Comparison of ENCODE assay signal across 8 cellular contexts in the genomic region with DNA sequence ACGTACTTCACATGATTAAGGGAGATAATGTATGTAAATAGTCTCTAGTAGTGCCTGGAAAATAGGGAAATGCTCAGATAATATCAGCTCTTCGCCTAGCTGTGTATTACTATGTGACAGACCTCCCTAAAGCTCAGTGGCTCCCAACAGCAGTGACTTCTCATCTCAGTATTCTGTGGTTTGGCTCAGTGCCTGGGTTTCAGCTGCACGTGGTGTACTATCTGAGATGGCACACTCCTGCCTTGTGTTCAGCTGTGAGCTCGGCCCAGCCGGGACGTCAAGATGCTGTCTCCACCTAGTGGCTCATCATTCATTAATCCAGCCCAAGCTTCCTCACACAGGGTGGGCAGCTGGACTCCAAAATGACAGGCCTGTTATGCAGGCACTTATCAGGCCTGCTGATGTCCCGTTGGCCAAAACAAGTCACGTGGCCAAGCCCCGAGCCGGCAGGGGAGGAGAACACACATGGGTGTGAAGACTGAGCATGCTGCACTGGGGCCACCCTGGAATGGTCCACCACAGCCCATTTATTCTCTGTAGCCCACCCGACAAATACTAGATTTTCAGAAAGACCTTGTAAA. TPM values are rescaled to one million over a fixed set of nuclear protein-coding genes. Genes with fewer than 3 reads are reported as not detected.
A peak's percentile ranks its signal among the peaks of the same experiment; 100 is the strongest.
DNase-seq lines count a peak whose midpoint lies in the region; ATAC-seq and TF ChIP-seq lines count a peak whose summit lies in the region.

No MANE protein-coding gene starts in this region.

- H3K9me3 Mint-ChIP-seq in activated CD4-positive, alpha-beta memory T cell treated with anti-CD3 and anti-CD28 coated beads for 36 hours: no peaks in the 10 kb centered on the region

- no peaks in the 10 kb centered on the region for H3K9me3 ChIP-seq in mesenchymal stem cell (ENCODE audit: control insufficient read depth, low read length)

- H3K18ac ChIP-seq in mesenchymal stem cell (ENCODE audit: low read depth in 1 of 2, low read length in 2 of 2): no peak overlapping the region

- H2BK5ac ChIP-seq in mesenchymal stem cell (ENCODE audit: low read depth, low read length, poor library complexity, severe bottlenecking): no peak overlapping the region

- H3K27me3 ChIP-seq in dorsolateral prefrontal cortex: no peaks in the 10 kb centered on the region
- no peaks in the 10 kb centered on the region for H3K27me3 ChIP-seq in mesenchymal stem cell (ENCODE audit: control insufficient read depth in 1 of 2, insufficient read depth in 1 of 2, low read length in 2 of 2)

- POLR2A ChIA-PET in activated CD4-positive, alpha-beta memory T cell treated with anti-CD3 and anti-CD28 coated beads for 36 hours (lab: Charles Lee): interaction anchor here (0.9 to 1.6 kb wide), 5 partner anchors 9 to 141 kb away, joined by 4 to 14 read pairs (median 5); partner anchors contain the start of gene CTPS1

- H2AK5ac ChIP-seq in mesenchymal stem cell (ENCODE audit: low read length, severe bottlenecking): no peak overlapping the region

- H4K91ac ChIP-seq in mesenchymal stem cell (ENCODE audit: low read length): no peak overlapping the region

- H3K9ac ChIP-seq in mesenchymal stem cell (ENCODE audit: low read length): peak overlapping the region; percentile 58

- no peak overlapping the region for H3K4me3 Mint-ChIP-seq in activated CD4-positive, alpha-beta memory T cell treated with anti-CD3 and anti-CD28 coated beads for 36 hours

- no peak overlapping the region for H3K23ac ChIP-seq in mesenchymal stem cell (ENCODE audit: low read length in 2 of 2)

- no peak overlapping the region for H3K4ac ChIP-seq in mesenchymal stem cell (ENCODE audit: low read depth in 1 of 2, low read length in 2 of 2)

- no peak overlapping the region for H2BK15ac ChIP-seq in mesenchymal stem cell (ENCODE audit: low read depth, poor library complexity, severe bottlenecking)

- no peak overlapping the region for H2AFZ ChIP-seq in mesenchymal stem cell (ENCODE audit: low read depth, low read length)

- peaks cover 39 to 87% of the 10 kb centered on the region in 2 experiments for H3K36me3 ChIP-seq in mesenchymal stem cell (ENCODE audit: control insufficient read depth in 1 of 2, insufficient read depth in 2 of 2, low read depth in 1 of 2, low read length in 2 of 2)

- H4K8ac ChIP-seq in mesenchymal stem cell (ENCODE audit: low read length): no peak overlapping the region

- no peak overlapping the region for H3K27ac Mint-ChIP-seq in activated CD4-positive, alpha-beta memory T cell treated with anti-CD3 and anti-CD28 coated beads for 36 hours

- WGBS in mesenchymal stem cell: 22% methylated on average over 9 of the region's 11 CpGs

- peaks cover 19% of the 10 kb centered on the region for H3K4me1 ChIP-seq in mesenchymal stem cell (ENCODE audit: control insufficient read depth, insufficient read depth, low read depth, low read length)

- H3K14ac ChIP-seq in mesenchymal stem cell (ENCODE audit: low read length in 2 of 2): no peak overlapping the region

- peak; percentile 98 for ATAC-seq in GM18909 (IDR thresholded peaks at IDR 0.05; ENCODE audit: poor library complexity, unreplicated experiment)
- ATAC-seq in HG03139 (IDR thresholded peaks at IDR 0.05; ENCODE audit: unreplicated experiment): peak; percentile 98

- no peak overlapping the region for H3K4me2 ChIP-seq in mesenchymal stem cell (ENCODE audit: low read length, poor library complexity, severe bottlenecking)

- peak; percentile 46 to 83 (median 70) for TF ChIP-seq CTCF in dorsolateral prefrontal cortex (IDR thresholded peaks at IDR 0.05 in 54 of 56, conservative IDR thresholded peaks at IDR 0.05 in 2 of 56; ENCODE audit: low read depth in 1 of 56, partially characterized antibody in 56 of 56)

- peaks cover 24% of the 10 kb centered on the region for H3K4me1 Mint-ChIP-seq in activated CD4-positive, alpha-beta memory T cell treated with anti-CD3 and anti-CD28 coated beads for 36 hours (ENCODE audit: low read depth)

- H2BK12ac ChIP-seq in mesenchymal stem cell (ENCODE audit: low read length in 2 of 2): no peak overlapping the region

- peaks cover 73% of the 10 kb centered on the region for H3K36me3 Mint-ChIP-seq in activated CD4-positive, alpha-beta memory T cell treated with anti-CD3 and anti-CD28 coated beads for 36 hours

- CTCF ChIA-PET in activated CD4-positive, alpha-beta memory T cell treated with anti-CD3 and anti-CD28 coated beads for 36 hours (lab: Charles Lee): interaction anchor here (0.5 to 2.1 kb wide), 9 partner anchors 9 to 281 kb away, joined by 3 to 25 read pairs (median 5); partner anchors contain the start of genes CITED4 and CTPS1

- peak; percentile 96 for DNase-seq in AG20443 (ENCODE audit: low spot score)
- peak; percentile 95 for DNase-seq in NCI-H526 (lab: John Stamatoyannopoulos, UW)
- DNase-seq in activated CD4-positive, alpha-beta memory T cell treated with anti-CD3 and anti-CD28 coated beads for 36 hours: peak; percentile 94
- peak; percentile 83 to 99 (median 94) for DNase-seq in dorsolateral prefrontal cortex
- peak; percentile 99 for DNase-seq in mesenchymal stem cell
- peak; percentile 75 for DNase-seq in stimulated activated CD8-positive, alpha-beta memory T cell treated with anti-CD3 and anti-CD28 coated beads, Interleukin-4, amount 100 ng/mL, for 24 hours (ENCODE audit: low read depth)

- intact Hi-C loops in activated CD4-positive, alpha-beta memory T cell treated with anti-CD3 and anti-CD28 coated beads for 36 hours (cut with micrococcal nuclease): loop anchor here (1.0 to 5.0 kb wide), 3 partner anchors 19 to 239 kb away; partner anchors contain the start of gene SCMH1
- intact Hi-C loops in dorsolateral prefrontal cortex (cut with DNase I): loop anchor here in 1 of 2 donors (1.0 to 5.0 kb wide), 2 partner anchors 24 to 156 kb away; partner anchors contain the start of gene CTPS1

- peak overlapping the region in 3 of 59 donors; percentile 15 to 26 (median 25) for H3K4me3 ChIP-seq in dorsolateral prefrontal cortex
- no peak overlapping the region for H3K4me3 ChIP-seq in mesenchymal stem cell (ENCODE audit: insufficient read depth in 1 of 2, low read depth in 1 of 2, low read length in 2 of 2)

- no peak overlapping the region for H2BK120ac ChIP-seq in mesenchymal stem cell (ENCODE audit: low read depth, low read length)

- peak overlapping the region in 58 of 59 donors; percentile 11 to 88 (median 72) for H3K27ac ChIP-seq in dorsolateral prefrontal cortex
- peak overlapping the region; percentile 67 for H3K27ac ChIP-seq in mesenchymal stem cell (ENCODE audit: low read length, poor library complexity, severe bottlenecking)

- H3K79me1 ChIP-seq in mesenchymal stem cell (replicated peaks; ENCODE audit: low read length, poor library complexity, severe bottlenecking): peaks cover 19% of the 10 kb centered on the region

- no peaks in the 10 kb centered on the region for H3K27me3 Mint-ChIP-seq in activated CD4-positive, alpha-beta memory T cell treated with anti-CD3 and anti-CD28 coated beads for 36 hours

RNA-seq across cellular contexts. Expression of gene SLFNL1, which starts 17.8 kb away (rescaled TPM):
- total RNA-seq in activated CD4-positive, alpha-beta memory T cell treated with anti-CD3 and anti-CD28 coated beads for 36 hours: under 1 TPM in 1 of 2 experiments, not detected in 1; 0.07 TPM
- 1 to 10 TPM in 73 of 120 experiments, under 1 TPM in 47; 0.26 to 5.1 (median 1.2) TPM for total RNA-seq in dorsolateral prefrontal cortex
- polyA plus RNA-seq in mesenchymal stem cell (2013, experiment 1 of 2): 0.04 TPM
- polyA plus RNA-seq in mesenchymal stem cell (2013, experiment 2 of 2): 0.03 TPM

RNA-seq across cellular contexts. Expression of gene CTPS1, which starts 24.2 kb away (rescaled TPM):
- 10 to 100 TPM; 78.0 to 78.5 TPM for total RNA-seq in activated CD4-positive, alpha-beta memory T cell treated with anti-CD3 and anti-CD28 coated beads for 36 hours
- total RNA-seq in dorsolateral prefrontal cortex: 10 to 100 TPM; 15.1 to 36.8 (median 22.8) TPM
- 20.0 TPM for polyA plus RNA-seq in mesenchymal stem cell (2013, experiment 1 of 2)
- 19.4 TPM for polyA plus RNA-seq in mesenchymal stem cell (2013, experiment 2 of 2)
